ENCODE assay signal across 10 cellular contexts in genomic region chr17:77428020-77428781, GRCh38.
DNase-seq lines count a peak whose midpoint lies in the region; ATAC-seq and TF ChIP-seq lines count a peak whose summit lies in the region.
"Had no signal": no experiment of that assay in that cellular context is flagged by ENCODE, and none has a peak within 500 bp of the region (broad histone marks: within the 10 kb centered on the region; RNA-seq: fewer than 3 reads in every experiment).

No MANE protein-coding gene starts in this region.

- no peak overlapping the region for H3K27ac ChIP-seq in CD8-positive, alpha-beta memory T cell (ENCODE audit: low read depth, low read length)
- H3K27ac ChIP-seq in OCI-LY3 (ENCODE audit: low read length) (no peak overlapping the region), coronary artery (peak overlapping the region; percentile 93 to 95), trophoblast cell (ENCODE audit: low read depth, low read length) (no peak overlapping the region)

- H3K4me3 ChIP-seq in CD8-positive, alpha-beta memory T cell (ENCODE audit: low read length), result no peak overlapping the region
- H3K4me3 ChIP-seq in OCI-LY3 (ENCODE audit: low read length) (no peak overlapping the region; the same call in 1 of the 2 replicates), coronary artery (peak overlapping the region; percentile 14), trophoblast cell (ENCODE audit: low read depth, low read length) (no peak overlapping the region)
- H3K4me3 ChIP-seq: HAP-1 had no signal

- no peaks in the 10 kb centered on the region for H3K36me3 ChIP-seq in CD8-positive, alpha-beta memory T cell (ENCODE audit: insufficient read depth, low read length)
- H3K36me3 ChIP-seq in OCI-LY3 (replicated peaks; ENCODE audit: low read depth, low read length) (no peaks in the 10 kb centered on the region), trophoblast cell (ENCODE audit: control insufficient read depth in 1 of 2, insufficient read depth in 2 of 2, low read length in 2 of 2) (peaks cover 0 to 1% of the 10 kb centered on the region in 2 experiments)

- no peak overlapping the region for H3K23ac ChIP-seq in trophoblast cell (ENCODE audit: low read length)

- ATAC-seq in HG02610 (IDR thresholded peaks at IDR 0.05; ENCODE audit: unreplicated experiment), result no peak
- no peak for ATAC-seq in activated T-cell treated with anti-CD3 and anti-CD28 coated beads, Interleukin-2, amount 50 U/mL, for 4 hours

- H3K4me3 Mint-ChIP-seq in CD8-positive, alpha-beta memory T cell, result peak overlapping the region in 1 of 7 donors; percentile 72
- no peak overlapping the region for H3K4me3 Mint-ChIP-seq in activated T-cell treated with anti-CD3 and anti-CD28 coated beads, Interleukin-2, amount 50 U/mL, for 4 hours
- H3K4me3 Mint-ChIP-seq: activated naive CD4-positive, alpha-beta T cell treated with anti-CD3 and anti-CD28 coated beads for 36 hours had no signal

- DNase-seq in CD8-positive, alpha-beta memory T cell, result no peak
- DNase-seq in coronary artery (ENCODE audit: low spot score) (peak; percentile 73), trophoblast cell (no peak), HEK293T (ENCODE audit: extremely low spot score) (no peak), NCI-H2227 (lab: John Stamatoyannopoulos, UW; ENCODE audit: unreplicated experiment) (no peak)
- no peak for DNase-seq in activated T-cell treated with anti-CD3 and anti-CD28 coated beads, Interleukin-2, amount 50 U/mL, for 4 hours
- DNase-seq: activated naive CD4-positive, alpha-beta T cell treated with anti-CD3 and anti-CD28 coated beads for 36 hours had no signal

- H4K12ac ChIP-seq in trophoblast cell (ENCODE audit: low read depth, low read length), result no peak overlapping the region

- no peaks in the 10 kb centered on the region for H3K9me3 ChIP-seq in CD8-positive, alpha-beta memory T cell (ENCODE audit: low read length)
- no peaks in the 10 kb centered on the region; the same call in 1 of the 2 replicates for H3K9me3 ChIP-seq in OCI-LY3 (ENCODE audit: insufficient read depth, low read length)
- H3K9me3 ChIP-seq in trophoblast cell (ENCODE audit: insufficient read depth, low read depth, low read length), result no peaks in the 10 kb centered on the region
- H3K9me3 ChIP-seq: HAP-1 had no signal

- H3K14ac ChIP-seq in trophoblast cell (ENCODE audit: low read length), result no peak overlapping the region

- peaks cover 14% of the 10 kb centered on the region for H3K79me1 ChIP-seq in trophoblast cell (ENCODE audit: low read length)

- POLR2A ChIA-PET in CD8-positive, alpha-beta memory T cell (lab: Charles Lee), result interaction anchor here (1.0 to 2.1 kb wide), 3 partner anchors 13 to 96 kb away, joined by 3 to 10 read pairs (median 8); no protein-coding TSS in a partner anchor
- POLR2A ChIA-PET in HEK293T (lab: Yijun Ruan, JAX), result interaction anchor here (1.1 kb wide), 1 partner anchor 20 kb away, joined by 3 read pairs; no protein-coding TSS in a partner anchor

- H3K4me1 Mint-ChIP-seq in CD8-positive, alpha-beta memory T cell, result peaks cover 55 to 92% (median 70%) of the 10 kb centered on the region in 3 donors
- peaks cover 76% of the 10 kb centered on the region for H3K4me1 Mint-ChIP-seq in activated T-cell treated with anti-CD3 and anti-CD28 coated beads, Interleukin-2, amount 50 U/mL, for 4 hours (ENCODE audit: low read depth)

- H3K9me3 Mint-ChIP-seq in CD8-positive, alpha-beta memory T cell, result no peaks in the 10 kb centered on the region
- no peaks in the 10 kb centered on the region for H3K9me3 Mint-ChIP-seq in activated T-cell treated with anti-CD3 and anti-CD28 coated beads, Interleukin-2, amount 50 U/mL, for 4 hours
- H3K9me3 Mint-ChIP-seq: activated naive CD4-positive, alpha-beta T cell treated with anti-CD3 and anti-CD28 coated beads for 36 hours had no signal

- peaks cover 0 to 29% (median 0%) of the 10 kb centered on the region in 3 donors for H3K36me3 Mint-ChIP-seq in CD8-positive, alpha-beta memory T cell
- no peaks in the 10 kb centered on the region for H3K36me3 Mint-ChIP-seq in activated T-cell treated with anti-CD3 and anti-CD28 coated beads, Interleukin-2, amount 50 U/mL, for 4 hours (ENCODE audit: insufficient read depth)

- peak overlapping the region; percentile 21 for H2AK5ac ChIP-seq in trophoblast cell (ENCODE audit: low read length)

- H2BK120ac ChIP-seq in trophoblast cell (ENCODE audit: insufficient read depth, low read length, poor library complexity), result no peak overlapping the region

- H3K9ac ChIP-seq in OCI-LY3 (ENCODE audit: low read length) (peak overlapping the region; percentile 14; the same call in 1 of the 2 replicates), trophoblast cell (ENCODE audit: low read length) (no peak overlapping the region)

- no peak overlapping the region for H2BK12ac ChIP-seq in trophoblast cell (ENCODE audit: low read length)

- H3K27ac Mint-ChIP-seq in CD8-positive, alpha-beta memory T cell, result peak overlapping the region in 7 of 8 donors; percentile 32 to 97 (median 68)
- H3K27ac Mint-ChIP-seq: activated naive CD4-positive, alpha-beta T cell treated with anti-CD3 and anti-CD28 coated beads for 36 hours had no signal

- H2BK5ac ChIP-seq in trophoblast cell (ENCODE audit: low read depth, low read length, poor library complexity), result no peak overlapping the region

- CTCF ChIA-PET in CD8-positive, alpha-beta memory T cell (lab: Charles Lee), result interaction anchor here (0.8 to 6.7 kb wide), 21 partner anchors 7 to 585 kb away, joined by 3 to 74 read pairs (median 6); no protein-coding TSS in a partner anchor
- CTCF ChIA-PET in HEK293T (lab: Yijun Ruan, JAX), result interaction anchor here (0.6 to 1.8 kb wide), 4 partner anchors 17 to 115 kb away, joined by 3 to 6 read pairs (median 4); no protein-coding TSS in a partner anchor

- peak overlapping the region; percentile 19 for H3K18ac ChIP-seq in trophoblast cell (ENCODE audit: low read length)

- TF ChIP-seq CTCF in OCI-LY3 (IDR thresholded peaks at IDR 0.05; ENCODE audit: low read depth, low read length) (no peak), coronary artery (IDR thresholded peaks at IDR 0.05) (no peak)

- H3K4ac ChIP-seq in trophoblast cell (ENCODE audit: low read depth, low read length), result no peak overlapping the region

- H4K20me1 ChIP-seq in OCI-LY3 (ENCODE audit: insufficient read depth, low read length), result no peaks in the 10 kb centered on the region

- H3K79me2 ChIP-seq in OCI-LY3 (ENCODE audit: low read length) (no peaks in the 10 kb centered on the region), trophoblast cell (ENCODE audit: control insufficient read depth, insufficient read depth, low read length, poor library complexity) (no peaks in the 10 kb centered on the region)

- H3K27me3 ChIP-seq in CD8-positive, alpha-beta memory T cell (ENCODE audit: insufficient read depth, low read length, poor library complexity, severe bottlenecking), result no peaks in the 10 kb centered on the region
- H3K27me3 ChIP-seq in OCI-LY3 (ENCODE audit: low read depth, low read length) (peaks cover 15% of the 10 kb centered on the region), trophoblast cell (ENCODE audit: insufficient read depth, low read length) (no peaks in the 10 kb centered on the region)

- peak overlapping the region; percentile 51 for H3K4me2 ChIP-seq in OCI-LY3 (ENCODE audit: low read length)
- H3K4me2 ChIP-seq in trophoblast cell (ENCODE audit: low read length), result no peak overlapping the region

- WGBS in trophoblast cell (ENCODE audit: extremely low coverage, insufficient coverage, insufficient read length), result no CpG with 5 or more reads among the region's 13 CpGs

- no peaks in the 10 kb centered on the region for H3K27me3 Mint-ChIP-seq in CD8-positive, alpha-beta memory T cell
- no peaks in the 10 kb centered on the region for H3K27me3 Mint-ChIP-seq in activated T-cell treated with anti-CD3 and anti-CD28 coated beads, Interleukin-2, amount 50 U/mL, for 4 hours (ENCODE audit: low read depth)

- H2AFZ ChIP-seq in OCI-LY3 (ENCODE audit: low read depth, low read length) (no peak overlapping the region), trophoblast cell (ENCODE audit: insufficient read depth, low read length, poor library complexity) (no peak overlapping the region)

- no peak overlapping the region for H4K91ac ChIP-seq in trophoblast cell (ENCODE audit: low read depth, low read length)

- H3K4me1 ChIP-seq in CD8-positive, alpha-beta memory T cell (ENCODE audit: insufficient read depth, low read length), result peaks cover 84% of the 10 kb centered on the region
- H3K4me1 ChIP-seq in OCI-LY3 (ENCODE audit: low read length) (peaks cover 29% of the 10 kb centered on the region), trophoblast cell (ENCODE audit: control insufficient read depth in 1 of 2, insufficient read depth in 2 of 2, low read length in 2 of 2) (peaks cover 45 to 61% of the 10 kb centered on the region in 2 experiments)
- H3K4me1 ChIP-seq: HAP-1 had no signal

- H4K8ac ChIP-seq in trophoblast cell (ENCODE audit: low read depth, low read length), result no peak overlapping the region

TF ChIP-seq in HEK293T, 16 proteins besides CTCF, POLR2A, EP300 and RAD21:
- no peak for TF ChIP-seq TARDBP (IDR thresholded peaks at IDR 0.05)
- TF ChIP-seq HDGF (IDR thresholded peaks at IDR 0.05; ENCODE audit: borderline replicate concordance), result no peak
- TF ChIP-seq LEF1 (IDR thresholded peaks at IDR 0.05; ENCODE audit: borderline replicate concordance), result no peak
- no peak for TF ChIP-seq L3MBTL2 (conservative IDR thresholded peaks at IDR 0.05)
- no peak for TF ChIP-seq ZNF384 (IDR thresholded peaks at IDR 0.05)
- TF ChIP-seq NFRKB (IDR thresholded peaks at IDR 0.05), result no peak
- no peak for TF ChIP-seq PKNOX1 (IDR thresholded peaks at IDR 0.05)
- no peak for TF ChIP-seq FOXM1 (IDR thresholded peaks at IDR 0.05; ENCODE audit: borderline replicate concordance)
- no peak for TF ChIP-seq ARNT (IDR thresholded peaks at IDR 0.05)

Comparison
In these comparisons a context has a peak if more than half of its experiments do, and no peak if none do; other contexts are left out.
1. H3K27ac ChIP-seq: peak in coronary artery (2 of 2); none in CD8-positive, alpha-beta memory T cell (single experiment), OCI-LY3 (single experiment) and trophoblast cell (single experiment).